17 cellular contexts compared by ENCODE assay signal in genomic region chr3:50008931-50009330, GRCh38.
DNase-seq lines count a peak whose midpoint lies in the region; ATAC-seq and TF ChIP-seq lines count a peak whose summit lies in the region.
"Had no signal": no experiment of that assay in that cellular context is flagged by ENCODE, and none has a peak within 500 bp of the region (broad histone marks: within the 10 kb centered on the region; RNA-seq: fewer than 3 reads in every experiment).

No MANE protein-coding gene starts in this region.

- H3K27me3 ChIP-seq in foreskin keratinocyte: no peaks in the 10 kb centered on the region
- H3K27me3 ChIP-seq: esophagus muscularis mucosa, spleen had no signal

- intact Hi-C loops in CD14-positive monocyte (cut with micrococcal nuclease): no loop called here

- CTCF ChIA-PET in WTC11 (lab: Charles Lee): interaction anchor here (1.0 kb wide), 1 partner anchor 98 kb away, joined by 3 read pairs; no protein-coding TSS in a partner anchor

- H3K27me3 Mint-ChIP-seq in HFFc6 (ENCODE audit: insufficient read depth): peaks cover 2% of the 10 kb centered on the region; the same call in 1 of the 2 replicates
- no peaks in the 10 kb centered on the region for H3K27me3 Mint-ChIP-seq in WTC11 (ENCODE audit: low read depth)
- H3K27me3 Mint-ChIP-seq in CD14-positive monocyte (ENCODE audit: low read depth in 3 of 3): no peaks in the 10 kb centered on the region
- H3K27me3 Mint-ChIP-seq: naive thymus-derived CD8-positive, alpha-beta T cell had no signal

- H3K36me3 Mint-ChIP-seq in HFFc6 (ENCODE audit: low read depth): peaks cover 10% of the 10 kb centered on the region; the same call in 1 of the 2 replicates
- peaks cover 24% of the 10 kb centered on the region for H3K36me3 Mint-ChIP-seq in WTC11
- peaks cover 40 to 76% of the 10 kb centered on the region in 2 donors for H3K36me3 Mint-ChIP-seq in CD14-positive monocyte

- H3K27ac Mint-ChIP-seq in HFFc6: no peak overlapping the region
- H3K27ac Mint-ChIP-seq in WTC11: peak overlapping the region; percentile 34; the same call in 1 of the 2 replicates
- peak overlapping the region in 2 of 7 donors; percentile 23 to 71 for H3K27ac Mint-ChIP-seq in CD14-positive monocyte
- H3K27ac Mint-ChIP-seq: activated T-helper 2 cell treated with anti-CD3 and anti-CD28 coated beads, Interferon-gamma antibody, Interleukin-2, Interleukin-4, amounts not matched to agents 10 μg/mL and 5 μg/mL and 100 μg/mL, durations not matched to agents 14 hours and 24 hours and 36 hours; T-helper 1 cell treated with Interleukin-12 subunit alpha and Interleukin-12 subunit beta and Interleukin-4 antibody, amounts not matched to agents 30 μg/mL and 1 μg/mL, for 36 hours had no signal

- no peak for TF ChIP-seq CTCF in HFFc6 (IDR thresholded peaks at IDR 0.05)
- TF ChIP-seq CTCF in WTC11 (IDR thresholded peaks at IDR 0.05): no peak
- no peak for TF ChIP-seq CTCF in foreskin keratinocyte (conservative IDR thresholded peaks at IDR 0.05)
- no peak for TF ChIP-seq CTCF in CD14-positive monocyte (IDR thresholded peaks at IDR 0.05)

- H3K4me3 Mint-ChIP-seq in HFFc6: no peak overlapping the region
- H3K4me3 Mint-ChIP-seq in WTC11: no peak overlapping the region
- no peak overlapping the region for H3K4me3 Mint-ChIP-seq in CD14-positive monocyte
- H3K4me3 Mint-ChIP-seq: naive thymus-derived CD8-positive, alpha-beta T cell; T-helper 1 cell treated with Interleukin-12 subunit alpha and Interleukin-12 subunit beta and Interleukin-4 antibody, amounts not matched to agents 30 μg/mL and 1 μg/mL, for 36 hours had no signal

- POLR2A ChIA-PET in WTC11 (lab: Charles Lee): no interaction called here

- H3K4me1 Mint-ChIP-seq in HFFc6 (ENCODE audit: low read depth) (peaks cover 22% of the 10 kb centered on the region), WTC11 (peaks cover 4% of the 10 kb centered on the region), CD14-positive monocyte (no peaks in the 10 kb centered on the region)

- no peak overlapping the region for H3K27ac ChIP-seq in foreskin keratinocyte
- H3K27ac ChIP-seq: esophagus muscularis mucosa, spleen had no signal

- DNase-seq in A172 (ENCODE audit: low spot score) (peak; percentile 36), HFFc6 (peak; percentile 43), WTC11 (ENCODE audit: low spot score) (no peak), foreskin keratinocyte (peak; percentile 70 to 85), NCI-H1694 (lab: John Stamatoyannopoulos, UW) (no peak), CD14-positive monocyte (ENCODE audit: low spot score) (no peak)
- DNase-seq: AML-193; central memory CD4-positive, alpha-beta T cell; DND-41; naive thymus-derived CD8-positive, alpha-beta T cell; NCI-H187 treated with DMSO at 0.1 percent for 48 hours; spleen had no signal

- H3K4me1 ChIP-seq in foreskin keratinocyte: peaks cover 8% of the 10 kb centered on the region
- H3K4me1 ChIP-seq: spleen had no signal

- H3K9me3 Mint-ChIP-seq in HFFc6 (no peaks in the 10 kb centered on the region), WTC11 (no peaks in the 10 kb centered on the region), CD14-positive monocyte (no peaks in the 10 kb centered on the region)
- H3K9me3 Mint-ChIP-seq: activated T-helper 2 cell treated with anti-CD3 and anti-CD28 coated beads, Interferon-gamma antibody, Interleukin-2, Interleukin-4, amounts not matched to agents 10 μg/mL and 5 μg/mL and 100 μg/mL, durations not matched to agents 14 hours and 24 hours and 36 hours; naive thymus-derived CD8-positive, alpha-beta T cell; T-helper 1 cell treated with Interleukin-12 subunit alpha and Interleukin-12 subunit beta and Interleukin-4 antibody, amounts not matched to agents 30 μg/mL and 1 μg/mL, for 36 hours had no signal

- ATAC-seq in WTC11 (no peak), foreskin keratinocyte (peak; percentile 71), HG03442 (IDR thresholded peaks at IDR 0.05; ENCODE audit: unreplicated experiment) (no peak), GM19397 (IDR thresholded peaks at IDR 0.05; ENCODE audit: unreplicated experiment) (no peak)
- ATAC-seq: naive thymus-derived CD8-positive, alpha-beta T cell had no signal

TF ChIP-seq in WTC11, 78 proteins besides CTCF, POLR2A, EP300 and RAD21 (continues in another document):
- TF ChIP-seq USF2 (CRISPR knock-in tag; IDR thresholded peaks at IDR 0.05) (no peak), MAX (CRISPR knock-in tag; IDR thresholded peaks at IDR 0.05) (no peak), CREM (CRISPR knock-in tag; IDR thresholded peaks at IDR 0.05) (no peak), FOXK1 (CRISPR knock-in tag; IDR thresholded peaks at IDR 0.05) (no peak), FOXP1 (CRISPR knock-in tag; IDR thresholded peaks at IDR 0.05; ENCODE audit: borderline replicate concordance) (no peak), NR1H2 (CRISPR knock-in tag; IDR thresholded peaks at IDR 0.05) (no peak), TEAD4 (CRISPR knock-in tag; IDR thresholded peaks at IDR 0.05) (no peak), IRF2 (CRISPR knock-in tag; IDR thresholded peaks at IDR 0.05; ENCODE audit: borderline replicate concordance, low read depth) (no peak), ATF3 (CRISPR knock-in tag; conservative IDR thresholded peaks at IDR 0.05) (no peak), KAT7 (CRISPR knock-in tag; IDR thresholded peaks at IDR 0.05; ENCODE audit: borderline replicate concordance) (no peak)
- TF ChIP-seq, protein P1, sequence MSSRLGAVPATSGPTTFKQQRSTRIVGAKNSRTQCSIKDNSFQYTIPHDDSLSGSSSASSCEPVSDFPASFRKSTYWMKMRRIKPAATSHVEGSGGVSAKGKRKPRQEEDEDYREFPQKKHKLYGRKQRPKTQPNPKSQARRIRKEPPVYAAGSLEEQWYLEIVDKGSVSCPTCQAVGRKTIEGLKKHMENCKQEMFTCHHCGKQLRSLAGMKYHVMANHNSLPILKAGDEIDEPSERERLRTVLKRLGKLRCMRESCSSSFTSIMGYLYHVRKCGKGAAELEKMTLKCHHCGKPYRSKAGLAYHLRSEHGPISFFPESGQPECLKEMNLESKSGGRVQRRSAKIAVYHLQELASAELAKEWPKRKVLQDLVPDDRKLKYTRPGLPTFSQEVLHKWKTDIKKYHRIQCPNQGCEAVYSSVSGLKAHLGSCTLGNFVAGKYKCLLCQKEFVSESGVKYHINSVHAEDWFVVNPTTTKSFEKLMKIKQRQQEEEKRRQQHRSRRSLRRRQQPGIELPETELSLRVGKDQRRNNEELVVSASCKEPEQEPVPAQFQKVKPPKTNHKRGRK (CRISPR knock-in tag; IDR thresholded peaks at IDR 0.05; ENCODE audit: borderline replicate concordance): no peak
- TF ChIP-seq, protein P2, sequence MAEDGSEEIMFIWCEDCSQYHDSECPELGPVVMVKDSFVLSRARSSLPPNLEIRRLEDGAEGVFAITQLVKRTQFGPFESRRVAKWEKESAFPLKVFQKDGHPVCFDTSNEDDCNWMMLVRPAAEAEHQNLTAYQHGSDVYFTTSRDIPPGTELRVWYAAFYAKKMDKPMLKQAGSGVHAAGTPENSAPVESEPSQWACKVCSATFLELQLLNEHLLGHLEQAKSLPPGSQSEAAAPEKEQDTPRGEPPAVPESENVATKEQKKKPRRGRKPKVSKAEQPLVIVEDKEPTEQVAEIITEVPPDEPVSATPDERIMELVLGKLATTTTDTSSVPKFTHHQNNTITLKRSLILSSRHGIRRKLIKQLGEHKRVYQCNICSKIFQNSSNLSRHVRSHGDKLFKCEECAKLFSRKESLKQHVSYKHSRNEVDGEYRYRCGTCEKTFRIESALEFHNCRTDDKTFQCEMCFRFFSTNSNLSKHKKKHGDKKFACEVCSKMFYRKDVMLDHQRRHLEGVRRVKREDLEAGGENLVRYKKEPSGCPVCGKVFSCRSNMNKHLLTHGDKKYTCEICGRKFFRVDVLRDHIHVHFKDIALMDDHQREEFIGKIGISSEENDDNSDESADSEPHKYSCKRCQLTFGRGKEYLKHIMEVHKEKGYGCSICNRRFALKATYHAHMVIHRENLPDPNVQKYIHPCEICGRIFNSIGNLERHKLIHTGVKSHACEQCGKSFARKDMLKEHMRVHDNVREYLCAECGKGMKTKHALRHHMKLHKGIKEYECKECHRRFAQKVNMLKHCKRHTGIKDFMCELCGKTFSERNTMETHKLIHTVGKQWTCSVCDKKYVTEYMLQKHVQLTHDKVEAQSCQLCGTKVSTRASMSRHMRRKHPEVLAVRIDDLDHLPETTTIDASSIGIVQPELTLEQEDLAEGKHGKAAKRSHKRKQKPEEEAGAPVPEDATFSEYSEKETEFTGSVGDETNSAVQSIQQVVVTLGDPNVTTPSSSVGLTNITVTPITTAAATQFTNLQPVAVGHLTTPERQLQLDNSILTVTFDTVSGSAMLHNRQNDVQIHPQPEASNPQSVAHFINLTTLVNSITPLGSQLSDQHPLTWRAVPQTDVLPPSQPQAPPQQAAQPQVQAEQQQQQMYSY (CRISPR knock-in tag; IDR thresholded peaks at IDR 0.05): no peak
- TF ChIP-seq, protein P3, sequence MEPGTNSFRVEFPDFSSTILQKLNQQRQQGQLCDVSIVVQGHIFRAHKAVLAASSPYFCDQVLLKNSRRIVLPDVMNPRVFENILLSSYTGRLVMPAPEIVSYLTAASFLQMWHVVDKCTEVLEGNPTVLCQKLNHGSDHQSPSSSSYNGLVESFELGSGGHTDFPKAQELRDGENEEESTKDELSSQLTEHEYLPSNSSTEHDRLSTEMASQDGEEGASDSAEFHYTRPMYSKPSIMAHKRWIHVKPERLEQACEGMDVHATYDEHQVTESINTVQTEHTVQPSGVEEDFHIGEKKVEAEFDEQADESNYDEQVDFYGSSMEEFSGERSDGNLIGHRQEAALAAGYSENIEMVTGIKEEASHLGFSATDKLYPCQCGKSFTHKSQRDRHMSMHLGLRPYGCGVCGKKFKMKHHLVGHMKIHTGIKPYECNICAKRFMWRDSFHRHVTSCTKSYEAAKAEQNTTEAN (CRISPR knock-in tag; IDR thresholded peaks at IDR 0.05): no peak

Comparison
In these comparisons a context has a peak if more than half of its experiments do, and no peak if none do; other contexts are left out.
1. DNase-seq: peak in A172 (single experiment), HFFc6 (single experiment) and foreskin keratinocyte (2 of 2); none in WTC11 (single experiment), NCI-H1694 (single experiment) and CD14-positive monocyte (single experiment).